ENCODE assay signal across 8 cellular contexts in the genomic region with DNA sequence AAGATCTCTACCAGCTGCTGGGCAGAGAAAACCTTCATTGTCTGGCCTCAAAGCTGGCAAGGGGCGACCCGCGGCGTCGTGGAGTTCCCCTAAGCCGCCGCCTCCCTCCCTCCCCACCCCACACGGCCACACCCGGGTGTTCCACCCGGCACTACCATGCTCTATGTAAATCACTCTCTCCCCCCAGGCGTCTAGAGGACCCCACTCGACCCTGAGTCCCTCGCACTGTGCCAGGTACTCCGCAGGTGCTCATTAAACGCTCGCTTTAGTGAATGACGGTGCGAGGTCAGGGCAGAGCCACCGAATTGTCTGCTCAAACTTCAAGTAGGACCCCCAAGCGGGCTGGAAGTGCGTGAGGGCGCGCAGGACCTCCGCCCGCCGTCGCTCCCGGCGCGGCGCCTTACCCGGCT. TPM values are rescaled to one million over a fixed set of nuclear protein-coding genes. Genes with fewer than 3 reads are reported as not detected.
DNase-seq lines count a peak whose midpoint lies in the region; ATAC-seq, FAIRE-seq and TF ChIP-seq lines count a peak whose summit lies in the region.

No MANE protein-coding gene starts in this region.

- peaks cover 36% of the 10 kb centered on the region for H3K79me2 ChIP-seq in endothelial cell of umbilical vein (ENCODE audit: control insufficient read depth, insufficient read depth, low read length)

- H3K9me3 Mint-ChIP-seq in CD4-positive, alpha-beta memory T cell = peaks cover 0 to 16% (median 16%) of the 10 kb centered on the region in 8 donors
- H3K9me3 Mint-ChIP-seq in IgD-negative memory B cell = peaks cover 2 to 13% (median 11%) of the 10 kb centered on the region in 3 donors
- H3K9me3 Mint-ChIP-seq in activated CD8-positive, alpha-beta T cell treated with anti-CD3 and anti-CD28 coated beads for 36 hours = peaks cover 14% of the 10 kb centered on the region

- H3K27ac Mint-ChIP-seq in CD4-positive, alpha-beta memory T cell = peak overlapping the region; percentile 86 to 99 (median 91)
- H3K27ac Mint-ChIP-seq in IgD-negative memory B cell = peak overlapping the region; percentile 98 to 99 (median 99)
- H3K27ac Mint-ChIP-seq in activated CD8-positive, alpha-beta T cell treated with anti-CD3 and anti-CD28 coated beads for 36 hours = peak overlapping the region; percentile 81

- ATAC-seq in GM21367 (IDR thresholded peaks at IDR 0.05; ENCODE audit: unreplicated experiment) (peak; percentile 21), GM18870 (IDR thresholded peaks at IDR 0.05; ENCODE audit: unreplicated experiment) (no peak)
- ATAC-seq in activated CD8-positive, alpha-beta T cell treated with anti-CD3 and anti-CD28 coated beads for 36 hours = peak; percentile 29

- TF ChIP-seq POLR2A in endothelial cell of umbilical vein (IDR thresholded peaks at IDR 0.05; ENCODE audit: low read depth, low read length) = no peak

- peak overlapping the region; percentile 84 for H3K27ac ChIP-seq in CD4-positive, alpha-beta memory T cell (ENCODE audit: low read depth, low read length)
- H3K27ac ChIP-seq in endothelial cell of umbilical vein (ENCODE audit: insufficient read depth, low read depth, low read length) (peak overlapping the region; percentile 84), urinary bladder (ENCODE audit: low read depth) (peak overlapping the region; percentile 90)

- H3K9me1 ChIP-seq in endothelial cell of umbilical vein (replicated peaks; ENCODE audit: control insufficient read depth, extremely low read depth, insufficient read depth, low read length) = no peaks in the 10 kb centered on the region

- peaks cover 32 to 62% (median 46%) of the 10 kb centered on the region in 4 donors for H3K4me1 Mint-ChIP-seq in CD4-positive, alpha-beta memory T cell
- peaks cover 31 to 37% (median 33%) of the 10 kb centered on the region in 3 donors for H3K4me1 Mint-ChIP-seq in IgD-negative memory B cell
- peaks cover 39% of the 10 kb centered on the region for H3K4me1 Mint-ChIP-seq in activated CD8-positive, alpha-beta T cell treated with anti-CD3 and anti-CD28 coated beads for 36 hours (ENCODE audit: low read depth)

- H3K4me3 Mint-ChIP-seq in CD4-positive, alpha-beta memory T cell = peak overlapping the region; percentile 92 to 96 (median 95)
- H3K4me3 Mint-ChIP-seq in IgD-negative memory B cell = peak overlapping the region; percentile 95 to 97 (median 97)
- peak overlapping the region; percentile 83 for H3K4me3 Mint-ChIP-seq in activated CD8-positive, alpha-beta T cell treated with anti-CD3 and anti-CD28 coated beads for 36 hours

- 26% methylated on average over 32 of the region's 32 CpGs for WGBS in urinary bladder

- FAIRE-seq in endothelial cell of umbilical vein (lab: Jason Lieb, UNC) = no peak

- dilution Hi-C loops in endothelial cell of umbilical vein (cut with MboI; ENCODE audit: extremely low pct_ligation_motif_present, low sequenced_read_pairs) = no loop called here

- peak; percentile 46 to 78 (median 50) for DNase-seq in CD4-positive, alpha-beta memory T cell
- DNase-seq in activated CD8-positive, alpha-beta T cell treated with anti-CD3 and anti-CD28 coated beads for 36 hours = peak; percentile 57
- DNase-seq in endothelial cell of umbilical vein (ENCODE audit: low read depth, low spot score) = peak; percentile 46

- TF ChIP-seq CTCF in activated CD8-positive, alpha-beta T cell treated with anti-CD3 and anti-CD28 coated beads for 36 hours (IDR thresholded peaks at IDR 0.05) = no peak
- TF ChIP-seq CTCF in endothelial cell of umbilical vein (IDR thresholded peaks at IDR 0.05; ENCODE audit: extremely low read depth in 1 of 2, insufficient read depth in 1 of 2, low read depth in 1 of 2, low read length in 2 of 2) = no peak

- H3K36me3 ChIP-seq in CD4-positive, alpha-beta memory T cell (ENCODE audit: insufficient read depth, low read length) = no peaks in the 10 kb centered on the region
- H3K36me3 ChIP-seq in endothelial cell of umbilical vein (ENCODE audit: control insufficient read depth in 2 of 2, extremely low read depth in 1 of 2, insufficient read depth in 2 of 2, low read length in 2 of 2) (peaks cover 0 to 4% of the 10 kb centered on the region in 2 experiments), neuron (ENCODE audit: insufficient read depth, low read length) (no peaks in the 10 kb centered on the region), urinary bladder (ENCODE audit: insufficient read depth) (peaks cover 2% of the 10 kb centered on the region)

- no peaks in the 10 kb centered on the region for H3K27me3 ChIP-seq in CD4-positive, alpha-beta memory T cell (ENCODE audit: insufficient read depth, low read length)
- H3K27me3 ChIP-seq in endothelial cell of umbilical vein (ENCODE audit: control insufficient read depth in 2 of 2, insufficient read depth in 2 of 2, low read length in 2 of 2) = no peaks in the 10 kb centered on the region
- peaks cover 24% of the 10 kb centered on the region for H3K27me3 ChIP-seq in neuron (ENCODE audit: insufficient read depth, low read length)

- peak overlapping the region in 1 of 2 donors; percentile 89 for H3K4me3 ChIP-seq in CD4-positive, alpha-beta memory T cell (ENCODE audit: low read length in 2 of 2)
- peak overlapping the region; percentile 53 to 77 (median 71) for H3K4me3 ChIP-seq in endothelial cell of umbilical vein (replicated peaks in 1 of 3; ENCODE audit: insufficient read depth in 1 of 3, low read depth in 1 of 3, low read length in 3 of 3)
- H3K4me3 ChIP-seq in neuron (ENCODE audit: low read length) = peak overlapping the region; percentile 33
- peak overlapping the region; percentile 80 for H3K4me3 ChIP-seq in urinary bladder (ENCODE audit: low read depth, low read length)

- H4K20me1 ChIP-seq in endothelial cell of umbilical vein (replicated peaks; ENCODE audit: control insufficient read depth, extremely low read depth, insufficient read depth, low read length) = no peaks in the 10 kb centered on the region

- POLR2A ChIA-PET in CD4-positive, alpha-beta memory T cell (lab: Charles Lee; ENCODE audit: partially characterized antibody) = interaction anchor here (0.7 to 2.1 kb wide), 10 partner anchors 10 to 413 kb away, joined by 3 to 19 read pairs (median 4); a partner anchor contains a TSS
- POLR2A ChIA-PET in activated CD8-positive, alpha-beta T cell treated with anti-CD3 and anti-CD28 coated beads for 36 hours (lab: Charles Lee) = interaction anchor here (0.9 kb wide), 1 partner anchor 22 kb away, joined by 3 read pairs; no protein-coding TSS in a partner anchor
- POLR2A ChIA-PET in endothelial cell of umbilical vein (lab: Charles Lee) = interaction anchor here (0.7 kb wide), 1 partner anchor 861 kb away, joined by 3 read pairs; no protein-coding TSS in a partner anchor

- CTCF ChIA-PET in CD4-positive, alpha-beta memory T cell (lab: Charles Lee; ENCODE audit: partially characterized antibody) = interaction anchor here (0.7 to 1.1 kb wide), 2 partner anchors 21 to 242 kb away, joined by 3 read pairs; no protein-coding TSS in a partner anchor
- CTCF ChIA-PET in activated CD8-positive, alpha-beta T cell treated with anti-CD3 and anti-CD28 coated beads for 36 hours (lab: Charles Lee) = no interaction called here
- CTCF ChIA-PET in endothelial cell of umbilical vein (lab: Charles Lee) = interaction anchor here (10.0 kb wide), 1 partner anchor 22 kb away, joined by 66 read pairs; no protein-coding TSS in a partner anchor

- intact Hi-C loops in CD4-positive, alpha-beta memory T cell (cut with micrococcal nuclease) = loop anchor here (1.0 to 5.0 kb wide), 6 partner anchors 23 to 703 kb away; a partner anchor contains a TSS
- intact Hi-C loops in activated CD8-positive, alpha-beta T cell treated with anti-CD3 and anti-CD28 coated beads for 36 hours (cut with micrococcal nuclease) = loop anchor here (5.0 kb wide), 1 partner anchor 115 kb away; a partner anchor contains a TSS
- intact Hi-C loops in endothelial cell of umbilical vein (cut with micrococcal nuclease) = loop anchor here (10.0 kb wide), 1 partner anchor 263 kb away; no protein-coding TSS in a partner anchor

- no TSS peak for BruUV-seq in endothelial cell of umbilical vein (replicated peaks; lab: Mats Ljungman, UMichigan)

- H2AFZ ChIP-seq in endothelial cell of umbilical vein (ENCODE audit: low read depth, low read length) (peak overlapping the region; percentile 95), neuron (ENCODE audit: low read depth, low read length) (no peak overlapping the region)

- H3K9ac ChIP-seq in endothelial cell of umbilical vein (replicated peaks; ENCODE audit: extremely low read depth, insufficient read depth, low read length) = peak overlapping the region; percentile 82

- no peaks in the 10 kb centered on the region for H3K27me3 Mint-ChIP-seq in CD4-positive, alpha-beta memory T cell
- H3K27me3 Mint-ChIP-seq in IgD-negative memory B cell = peaks cover 1% of the 10 kb centered on the region
- H3K27me3 Mint-ChIP-seq in activated CD8-positive, alpha-beta T cell treated with anti-CD3 and anti-CD28 coated beads for 36 hours = no peaks in the 10 kb centered on the region

- peaks cover 13 to 22% of the 10 kb centered on the region in 2 donors for H3K36me3 Mint-ChIP-seq in CD4-positive, alpha-beta memory T cell
- peaks cover 12% of the 10 kb centered on the region for H3K36me3 Mint-ChIP-seq in IgD-negative memory B cell
- peaks cover 20% of the 10 kb centered on the region for H3K36me3 Mint-ChIP-seq in activated CD8-positive, alpha-beta T cell treated with anti-CD3 and anti-CD28 coated beads for 36 hours (ENCODE audit: low read depth)

- H3K4me2 ChIP-seq in endothelial cell of umbilical vein (ENCODE audit: insufficient read depth, low read length) = peak overlapping the region; percentile 48

- H3K4me1 ChIP-seq in CD4-positive, alpha-beta memory T cell (ENCODE audit: insufficient read depth, low read length) = peaks cover 45% of the 10 kb centered on the region
- H3K4me1 ChIP-seq in endothelial cell of umbilical vein (ENCODE audit: control insufficient read depth, extremely low read depth, insufficient read depth, low read length) (peaks cover 36% of the 10 kb centered on the region), neuron (ENCODE audit: insufficient read depth, low read length) (no peaks in the 10 kb centered on the region), urinary bladder (ENCODE audit: insufficient read depth) (no peaks in the 10 kb centered on the region)

- peaks cover 0 to 6% of the 10 kb centered on the region in 2 donors for H3K9me3 ChIP-seq in CD4-positive, alpha-beta memory T cell (ENCODE audit: control insufficient read depth in 1 of 2, low read length in 2 of 2)
- H3K9me3 ChIP-seq in endothelial cell of umbilical vein (replicated peaks; ENCODE audit: control insufficient read depth, insufficient read depth, low read length) (peaks cover 4% of the 10 kb centered on the region), neuron (ENCODE audit: low read length) (peaks cover 9% of the 10 kb centered on the region)

RNA-seq across cellular contexts. Expression of a gene that starts 0.6 kb away (rescaled TPM):
- 10 to 100 TPM; 91.8 to 96.6 TPM for total RNA-seq in CD4-positive, alpha-beta memory T cell
- polyA plus RNA-seq in CD4-positive, alpha-beta memory T cell = 10 to 100 TPM; 27.0 to 41.3 TPM
- polyA plus RNA-seq in IgD-negative memory B cell (30.8 TPM), endothelial cell of umbilical vein (83.2 and 89.1 TPM in 2 replicates), urinary bladder (13.4 TPM)
- total RNA-seq in activated CD8-positive, alpha-beta T cell treated with anti-CD3 and anti-CD28 coated beads for 36 hours = 10 to 100 TPM; 29.5 to 29.9 TPM
- total RNA-seq in endothelial cell of umbilical vein (52.2 and 65.4 TPM in 2 replicates), urinary bladder (33.0 TPM)
- polyA plus RNA-seq in endothelial cell of umbilical vein (2011; cell fraction: cytosol; rRNA removed) = 62.3 and 62.8 TPM in 2 replicates
- 147 and 151 TPM in 2 replicates for polyA plus RNA-seq in endothelial cell of umbilical vein (2011; cell fraction: nucleus; rRNA removed)
- polyA plus RNA-seq in endothelial cell of umbilical vein (2012) = 51.6 and 58.8 TPM in 2 replicates
- polyA minus RNA-seq in endothelial cell of umbilical vein = 71.4 and 86.8 TPM in 2 replicates
- polyA minus RNA-seq in endothelial cell of umbilical vein (2011; cell fraction: cytosol; rRNA and poly(A)+ RNA removed) = 30.9 TPM
- polyA minus RNA-seq in endothelial cell of umbilical vein (2011; cell fraction: nucleus; rRNA and poly(A)+ RNA removed) = 59.9 and 68.6 TPM in 2 replicates
